2 cellular contexts compared by ENCODE assay signal in genomic region chr11:96279018-96279417, GRCh38.
TF ChIP-seq lines count a peak whose summit lies in the region.

No MANE protein-coding gene starts in this region.

TF ChIP-seq in SK-N-SH, 30 proteins besides CTCF, POLR2A, EP300 and RAD21 (continued from another document):
- no peak for TF ChIP-seq PBX3 (IDR thresholded peaks at IDR 0.05)
- no peak for TF ChIP-seq NRF1 (IDR thresholded peaks at IDR 0.05; ENCODE audit: low read depth, low read length)
- TF ChIP-seq FOXM1 (IDR thresholded peaks at IDR 0.05; ENCODE audit: low read depth) = no peak
- TF ChIP-seq YY1 (IDR thresholded peaks at IDR 0.05; ENCODE audit: low read depth) = no peak
- no peak for TF ChIP-seq USF2 (IDR thresholded peaks at IDR 0.05; ENCODE audit: borderline replicate concordance, low read depth, low read length)
- TF ChIP-seq RXRA (IDR thresholded peaks at IDR 0.05; ENCODE audit: borderline replicate concordance, low read depth) = no peak
- no peak for TF ChIP-seq GATA2 (CRISPR knock-in tag; IDR thresholded peaks at IDR 0.05)

TF ChIP-seq in SK-N-SH treated with all-trans-retinoic acid at 6 μM for 48 hours, 23 proteins besides CTCF, POLR2A, EP300 and RAD21 (continued from another document):
- TF ChIP-seq POU6F1 (CRISPR knock-in tag; IDR thresholded peaks at IDR 0.05; ENCODE audit: borderline replicate concordance, low read depth) (no peak), RARB (CRISPR knock-in tag; IDR thresholded peaks at IDR 0.05) (no peak), ZC3H10 (CRISPR knock-in tag; IDR thresholded peaks at IDR 0.05) (no peak), TCF4 (CRISPR knock-in tag; IDR thresholded peaks at IDR 0.05; ENCODE audit: borderline replicate concordance) (no peak)
